ENCODE assay signal across 8 cellular contexts in genomic region chr22:42269407-42270177, GRCh38. TPM values are rescaled to one million over a fixed set of nuclear protein-coding genes. Genes with fewer than 3 reads are reported as not detected.
DNase-seq lines count a peak whose midpoint lies in the region; ATAC-seq and TF ChIP-seq lines count a peak whose summit lies in the region.

No MANE protein-coding gene starts in this region.

- H3K27me3 Mint-ChIP-seq in memory B cell = no peaks in the 10 kb centered on the region

- intact Hi-C loops in dorsolateral prefrontal cortex (cut with DNase I) = loop anchor here (2.0 to 10.0 kb wide), 4 partner anchors 55 to 102 kb away; no protein-coding TSS in a partner anchor

- peak overlapping the region; percentile 84 for H3K4me3 Mint-ChIP-seq in memory B cell

- H3K27me3 ChIP-seq in dorsolateral prefrontal cortex = no peaks in the 10 kb centered on the region

- H3K27ac Mint-ChIP-seq in memory B cell = peak overlapping the region; percentile 79

- no peaks in the 10 kb centered on the region for H3K9me3 Mint-ChIP-seq in memory B cell

- DNase-seq in NCI-H1417 (lab: John Stamatoyannopoulos, UW) (peak; percentile 8 to 72 (median 61)), NCI-H1417 treated with DMSO at 0.1 percent for 48 hours (lab: John Stamatoyannopoulos, UW) (no peak), NCI-H1930 (lab: John Stamatoyannopoulos, UW) (peak; percentile 60 to 77), dorsolateral prefrontal cortex (peak in 3 of 10 donors; percentile 28 to 57 (median 52)), memory B cell (ENCODE audit: low spot score in 2 of 2) (peak in 1 of 2 donors; percentile 41)
- peak; percentile 81 for DNase-seq in activated CD4-positive, alpha-beta T cell treated with anti-CD3 and anti-CD28 coated beads for 48 hours
- DNase-seq in stimulated activated CD8-positive, alpha-beta memory T cell treated with anti-CD3 and anti-CD28 coated beads, Interleukin-15, amount 100 ng/mL, for 24 hours (ENCODE audit: low read depth) = peak; percentile 23

- H3K36me3 Mint-ChIP-seq in memory B cell = no peaks in the 10 kb centered on the region

- ATAC-seq in HG02678 (IDR thresholded peaks at IDR 0.05; ENCODE audit: unreplicated experiment) (peak; percentile 40), memory B cell (ENCODE audit: low read depth) (peak; percentile 48)

- TF ChIP-seq CTCF in dorsolateral prefrontal cortex (IDR thresholded peaks at IDR 0.05 in 54 of 56, conservative IDR thresholded peaks at IDR 0.05 in 2 of 56; ENCODE audit: low read depth in 1 of 56, partially characterized antibody in 56 of 56) = peak in 1 of 56 donors; percentile 4

- peak overlapping the region; percentile 66 to 99 (median 95) for H3K4me3 ChIP-seq in dorsolateral prefrontal cortex

- H3K27ac ChIP-seq in dorsolateral prefrontal cortex = peak overlapping the region in 51 of 59 donors; percentile 29 to 92 (median 71)

- peaks cover 23% of the 10 kb centered on the region for H3K4me1 Mint-ChIP-seq in memory B cell

RNA-seq across cellular contexts. Expression of gene TCF20, which starts 0.9 kb away (rescaled TPM):
- 10 to 100 TPM; 46.9 to 80.5 (median 64.3) TPM for total RNA-seq in dorsolateral prefrontal cortex
